Comparison of ENCODE assay signal across 21 cellular contexts in genomic region chr6:47252636-47253035, GRCh38. TPM values are rescaled to one million over a fixed set of nuclear protein-coding genes. Genes with fewer than 3 reads are reported as not detected.
DNase-seq lines count a peak whose midpoint lies in the region; ATAC-seq and TF ChIP-seq lines count a peak whose summit lies in the region.
"Had no signal": no experiment of that assay in that cellular context is flagged by ENCODE, and none has a peak within 500 bp of the region (broad histone marks: within the 10 kb centered on the region; RNA-seq: fewer than 3 reads in every experiment).

No MANE protein-coding gene starts in this region.

- H3K27ac Mint-ChIP-seq in activated CD4-positive, alpha-beta T cell treated with anti-CD3 and anti-CD28 coated beads, Interleukin-2, amount 10 ng/mL, durations not matched to agents 7 days and 5 days: no peak overlapping the region
- no peak overlapping the region for H3K27ac Mint-ChIP-seq in naive thymus-derived CD4-positive, alpha-beta T cell
- H3K27ac Mint-ChIP-seq: CD14-positive monocyte had no signal

- peak overlapping the region; percentile 75 for H3K27ac ChIP-seq in OCI-LY1 (ENCODE audit: low read depth, low read length, poor library complexity, severe bottlenecking)
- no peak overlapping the region for H3K27ac ChIP-seq in naive thymus-derived CD4-positive, alpha-beta T cell (ENCODE audit: low read depth, low read length)
- H3K27ac ChIP-seq: KMS-11, RWPE1 had no signal

- TF ChIP-seq CTCF in OCI-LY1 (IDR thresholded peaks at IDR 0.05; ENCODE audit: low read length): peak; percentile 31; the same call in 1 of the 2 replicates

- H3F3A ChIP-seq in OCI-LY1 (ENCODE audit: insufficient read depth, low read length): no peaks in the 10 kb centered on the region

- H3K4me3 ChIP-seq in H7 (ENCODE audit: insufficient read depth, low read depth, low read length) (no peak overlapping the region), OCI-LY1 (ENCODE audit: low read depth, low read length, poor library complexity, severe bottlenecking) (no peak overlapping the region)
- H3K4me3 ChIP-seq in naive thymus-derived CD4-positive, alpha-beta T cell (ENCODE audit: low read length): no peak overlapping the region
- H3K4me3 ChIP-seq: GM12878, HAP-1 had no signal

- H3K9me3 Mint-ChIP-seq in activated CD4-positive, alpha-beta T cell treated with anti-CD3 and anti-CD28 coated beads, Interleukin-2, amount 10 ng/mL, durations not matched to agents 7 days and 5 days: no peaks in the 10 kb centered on the region
- H3K9me3 Mint-ChIP-seq in naive thymus-derived CD4-positive, alpha-beta T cell: no peaks in the 10 kb centered on the region

- H3K4me3 Mint-ChIP-seq in activated CD4-positive, alpha-beta T cell treated with anti-CD3 and anti-CD28 coated beads, Interleukin-2, amount 10 ng/mL, durations not matched to agents 7 days and 5 days: no peak overlapping the region
- H3K4me3 Mint-ChIP-seq in naive thymus-derived CD4-positive, alpha-beta T cell: no peak overlapping the region
- H3K4me3 Mint-ChIP-seq: CD14-positive monocyte had no signal

- peak; percentile 8 for DNase-seq in activated CD4-positive, alpha-beta T cell treated with anti-CD3 and anti-CD28 coated beads, Interleukin-2, amount 10 ng/mL, durations not matched to agents 7 days and 5 days
- DNase-seq in activated CD4-positive, alpha-beta T cell treated with anti-CD3 and anti-CD28 coated beads, Interleukin-2, amount 50 U/mL, for 1 hour: no peak
- DNase-seq in H7 (peak; percentile 33), SHP77 treated with DMSO at 0.1 percent for 48 hours (lab: John Stamatoyannopoulos, UW) (no peak)
- DNase-seq in naive thymus-derived CD4-positive, alpha-beta T cell: peak in 5 of 9 donors; percentile 10 to 28 (median 18)
- DNase-seq: 8988T, DMS79, NCI-H1417 treated with DMSO at 0.1 percent for 48 hours, NCI-H187, NCI-H446, NCI-H526, SIG-M5, SK-N-SH had no signal

- no peak overlapping the region for H2AFZ ChIP-seq in OCI-LY1 (ENCODE audit: low read length)

- CTCF ChIA-PET in activated CD4-positive, alpha-beta T cell treated with anti-CD3 and anti-CD28 coated beads, Interleukin-2, amount 10 ng/mL, durations not matched to agents 7 days and 5 days (lab: Charles Lee): interaction anchor here (0.6 to 1.3 kb wide), 2 partner anchors 29 to 72 kb away, joined by 3 read pairs; no protein-coding TSS in a partner anchor
- CTCF ChIA-PET in naive thymus-derived CD4-positive, alpha-beta T cell (lab: Charles Lee): no interaction called here

- H3K4me2 ChIP-seq in OCI-LY1 (ENCODE audit: low read length): peak overlapping the region; percentile 22; the same call in 1 of the 2 replicates
- H3K4me2 ChIP-seq: KMS-11, SK-N-SH had no signal

- no peak overlapping the region for H3K9ac ChIP-seq in OCI-LY1 (ENCODE audit: low read length)
- H3K9ac ChIP-seq: KMS-11, SK-N-SH had no signal

- H3K27me3 ChIP-seq in H7 (ENCODE audit: control insufficient read depth, insufficient read depth, low read length): no peaks in the 10 kb centered on the region
- no peaks in the 10 kb centered on the region for H3K27me3 ChIP-seq in OCI-LY1 (ENCODE audit: insufficient read depth, low read length)
- H3K27me3 ChIP-seq in naive thymus-derived CD4-positive, alpha-beta T cell (ENCODE audit: control insufficient read depth in 2 of 2, insufficient read depth in 2 of 2, low read length in 2 of 2): no peaks in the 10 kb centered on the region

- H3K36me3 ChIP-seq in H7 (replicated peaks; ENCODE audit: control insufficient read depth, insufficient read depth, low read length) (peaks cover 1% of the 10 kb centered on the region; the same call in 1 of the 2 replicates), OCI-LY1 (ENCODE audit: insufficient read depth, low read length) (no peaks in the 10 kb centered on the region)
- H3K36me3 ChIP-seq in naive thymus-derived CD4-positive, alpha-beta T cell (ENCODE audit: control insufficient read depth in 2 of 3, insufficient read depth in 3 of 3, low read length in 3 of 3): no peaks in the 10 kb centered on the region
- H3K36me3 ChIP-seq: HAP-1 had no signal

- no peaks in the 10 kb centered on the region for H3K9me3 ChIP-seq in OCI-LY1 (ENCODE audit: low read length)
- H3K9me3 ChIP-seq in naive thymus-derived CD4-positive, alpha-beta T cell (ENCODE audit: control insufficient read depth in 2 of 3, low read length in 3 of 3): no peaks in the 10 kb centered on the region
- H3K9me3 ChIP-seq: HAP-1, SK-N-SH had no signal

- no peaks in the 10 kb centered on the region for H3K79me2 ChIP-seq in OCI-LY1 (ENCODE audit: insufficient read depth, low read length)

- intact Hi-C loops in naive thymus-derived CD4-positive, alpha-beta T cell (cut with micrococcal nuclease): loop anchor here in 1 of 2 donors (1.0 kb wide), 1 partner anchor 155 kb away; no protein-coding TSS in a partner anchor

- H3K4me1 ChIP-seq in OCI-LY1 (ENCODE audit: insufficient read depth, low read length, severe bottlenecking): peaks cover 52% of the 10 kb centered on the region
- H3K4me1 ChIP-seq in naive thymus-derived CD4-positive, alpha-beta T cell (ENCODE audit: control insufficient read depth in 2 of 2, insufficient read depth in 2 of 2, low read length in 2 of 2): peaks cover 0 to 5% of the 10 kb centered on the region in 2 donors

- no peaks in the 10 kb centered on the region for H3K36me3 Mint-ChIP-seq in activated CD4-positive, alpha-beta T cell treated with anti-CD3 and anti-CD28 coated beads, Interleukin-2, amount 10 ng/mL, durations not matched to agents 7 days and 5 days (ENCODE audit: low read depth)
- H3K36me3 Mint-ChIP-seq in naive thymus-derived CD4-positive, alpha-beta T cell: no peaks in the 10 kb centered on the region
- H3K36me3 Mint-ChIP-seq: CD14-positive monocyte had no signal

- POLR2A ChIA-PET in activated CD4-positive, alpha-beta T cell treated with anti-CD3 and anti-CD28 coated beads, Interleukin-2, amount 10 ng/mL, durations not matched to agents 7 days and 5 days (lab: Charles Lee): no interaction called here
- POLR2A ChIA-PET in naive thymus-derived CD4-positive, alpha-beta T cell (lab: Charles Lee): no interaction called here

- H3K27me3 Mint-ChIP-seq in activated CD4-positive, alpha-beta T cell treated with anti-CD3 and anti-CD28 coated beads, Interleukin-2, amount 10 ng/mL, durations not matched to agents 7 days and 5 days: peaks cover 3% of the 10 kb centered on the region
- H3K27me3 Mint-ChIP-seq in naive thymus-derived CD4-positive, alpha-beta T cell: peaks cover 0 to 12% (median 5%) of the 10 kb centered on the region in 5 donors

- no peaks in the 10 kb centered on the region for H3K4me1 Mint-ChIP-seq in activated CD4-positive, alpha-beta T cell treated with anti-CD3 and anti-CD28 coated beads, Interleukin-2, amount 10 ng/mL, durations not matched to agents 7 days and 5 days
- H3K4me1 Mint-ChIP-seq in naive thymus-derived CD4-positive, alpha-beta T cell: peaks cover 0 to under 1% (median 0%) of the 10 kb centered on the region in 7 donors
- H3K4me1 Mint-ChIP-seq: CD14-positive monocyte had no signal

- no peaks in the 10 kb centered on the region for H3K9me2 ChIP-seq in OCI-LY1 (ENCODE audit: low read depth, low read length)
- H3K9me2 ChIP-seq: SK-N-SH had no signal

- no peaks in the 10 kb centered on the region for H4K20me1 ChIP-seq in OCI-LY1 (ENCODE audit: insufficient read depth, low read length)

- no peak for ATAC-seq in naive thymus-derived CD4-positive, alpha-beta T cell
- ATAC-seq in HG03378 (IDR thresholded peaks at IDR 0.05; ENCODE audit: unreplicated experiment) (no peak), HG03571 (IDR thresholded peaks at IDR 0.05; ENCODE audit: unreplicated experiment) (no peak)
- ATAC-seq: GM12878 had no signal

RNA-seq across cellular contexts. Expression of gene TNFRSF21, which starts 57.1 kb away (rescaled TPM):
- under 1 TPM; 0.27 TPM for total RNA-seq in activated CD4-positive, alpha-beta T cell treated with anti-CD3 and anti-CD28 coated beads, Interleukin-2, amount 10 ng/mL, durations not matched to agents 7 days and 5 days
- 47.5 and 50.8 TPM in 2 replicates for total RNA-seq in H7 (2014; rRNA removed; shearing (Covaris generic))
- 1 to 10 TPM in 2 of 5 experiments, under 1 TPM in 3; 0.27 to 2.4 (median 0.44) TPM for total RNA-seq in naive thymus-derived CD4-positive, alpha-beta T cell
- not detected for polyA plus RNA-seq in naive thymus-derived CD4-positive, alpha-beta T cell

Comparison
In these comparisons a context has a peak if more than half of its experiments do, and no peak if none do; other contexts are left out.
1. DNase-seq: peak in activated CD4-positive, alpha-beta T cell treated with anti-CD3 and anti-CD28 coated beads, Interleukin-2, amount 10 ng/mL, durations not matched to agents 7 days and 5 days (single experiment), H7 (single experiment) and naive thymus-derived CD4-positive, alpha-beta T cell (5 of 9); none in activated CD4-positive, alpha-beta T cell treated with anti-CD3 and anti-CD28 coated beads, Interleukin-2, amount 50 U/mL, for 1 hour (single experiment) and SHP77 treated with DMSO at 0.1 percent for 48 hours (single experiment).
2. RNA of gene TNFRSF21, which starts 57.1 kb away (total RNA-seq): 47.5 to 50.8 TPM in H7; 0.27 to 2.4 TPM in naive thymus-derived CD4-positive, alpha-beta T cell and 0.27 TPM in activated CD4-positive, alpha-beta T cell treated with anti-CD3 and anti-CD28 coated beads, Interleukin-2, amount 10 ng/mL, durations not matched to agents 7 days and 5 days; every median in the first group is over 10 times any median in the second.